In genomic region chr1:170146861-170147260, GRCh38 we compare ENCODE assay signal across 22 cellular contexts. TPM values are rescaled to one million over a fixed set of nuclear protein-coding genes. Genes with fewer than 3 reads are reported as not detected.
A peak's percentile ranks its signal among the peaks of the same experiment; 100 is the strongest.
DNase-seq lines count a peak whose midpoint lies in the region; ATAC-seq and TF ChIP-seq lines count a peak whose summit lies in the region.
"Had no signal": no experiment of that assay in that cellular context is flagged by ENCODE, and none has a peak within 500 bp of the region (broad histone marks: within the 10 kb centered on the region; RNA-seq: fewer than 3 reads in every experiment).

No MANE protein-coding gene starts in this region.

- no peak for TF ChIP-seq POLR2A in heart left ventricle (IDR thresholded peaks at IDR 0.05)

- H3K4me1 ChIP-seq in heart left ventricle, result peaks cover 0 to 24% (median 5%) of the 10 kb centered on the region in 12 donors
- H3K4me1 ChIP-seq in hepatocyte (ENCODE audit: insufficient read depth), result no peaks in the 10 kb centered on the region
- H3K4me1 ChIP-seq: esophagus muscularis mucosa, pancreas, uterus had no signal

- no peaks in the 10 kb centered on the region for H3K9me2 ChIP-seq in hepatocyte (replicated peaks; ENCODE audit: insufficient read depth)

- peak in 1 of 4 donors; percentile 27 for ATAC-seq in heart left ventricle
- no peak for ATAC-seq in left cardiac atrium
- ATAC-seq in stimulated activated naive CD8-positive, alpha-beta T cell treated with anti-CD3 and anti-CD28 coated beads, Interleukin-15, amount 100 ng/mL, for 72 hours, result peak; percentile 71

- H3K36me3 ChIP-seq in heart left ventricle (no peaks in the 10 kb centered on the region), hepatocyte (replicated peaks; ENCODE audit: insufficient read depth, low read depth) (no peaks in the 10 kb centered on the region)
- H3K36me3 ChIP-seq: esophagus muscularis mucosa, pancreas, uterus had no signal

- no peaks in the 10 kb centered on the region for H4K20me1 ChIP-seq in hepatocyte (ENCODE audit: insufficient read depth, poor library complexity, severe bottlenecking)

- no peak overlapping the region for H3K4me3 Mint-ChIP-seq in stimulated activated naive CD8-positive, alpha-beta T cell treated with anti-CD3 and anti-CD28 coated beads, Interleukin-15, amount 100 ng/mL, for 72 hours
- H3K4me3 Mint-ChIP-seq: activated T-cell treated with anti-CD3 and anti-CD28 coated beads, Interleukin-2, amount 50 U/mL, for 24 hours; central memory CD8-positive, alpha-beta T cell; HFFc6 had no signal

- TF ChIP-seq CTCF in heart left ventricle (IDR thresholded peaks at IDR 0.05), result no peak
- no peak for TF ChIP-seq CTCF in hepatocyte (IDR thresholded peaks at IDR 0.05; ENCODE audit: poor library complexity)

- H3K4me2 ChIP-seq in hepatocyte, result no peak overlapping the region

- H3K4me1 Mint-ChIP-seq in stimulated activated naive CD8-positive, alpha-beta T cell treated with anti-CD3 and anti-CD28 coated beads, Interleukin-15, amount 100 ng/mL, for 72 hours, result peaks cover 18% of the 10 kb centered on the region
- H3K4me1 Mint-ChIP-seq: central memory CD8-positive, alpha-beta T cell had no signal

- 16 to 23% (median 18%) methylated on average over 3 of the region's 3 CpGs for WGBS in heart left ventricle, 4 donors
- WGBS in hepatocyte (ENCODE audit: low lambda C conversion rate, missing lambda C conversion rate), result 31% methylated on average over 3 of the region's 3 CpGs

- DNase-seq in heart left ventricle, result no peak
- no peak for DNase-seq in left cardiac atrium
- peak; percentile 13 for DNase-seq in NCI-H69 (lab: John Stamatoyannopoulos, UW)
- DNase-seq in hepatocyte (ENCODE audit: low spot score), result no peak
- DNase-seq in stimulated activated naive CD8-positive, alpha-beta T cell treated with anti-CD3 and anti-CD28 coated beads, Interleukin-15, amount 100 ng/mL, for 72 hours, result no peak
- no peak for DNase-seq in hepatic stellate cell (ENCODE audit: low spot score)
- no peak for DNase-seq in NCI-H1105 treated with DMSO at 0.1 percent for 48 hours (lab: John Stamatoyannopoulos, UW)
- no peak for DNase-seq in hypothalamus (lab: John Stamatoyannopoulos, UW)
- DNase-seq: activated CD4-positive, alpha-beta T cell treated with anti-CD3 and anti-CD28 coated beads, Interleukin-2, amount 50 U/mL, for 1 hour; activated T-cell treated with anti-CD3 and anti-CD28 coated beads, Interleukin-2, amount 50 U/mL, for 24 hours; effector CD4-positive, alpha-beta T cell; HFFc6; NCI-H1436 treated with DMSO at 0.1 percent for 48 hours; NCI-H446; pancreas; stimulated activated CD4-positive, alpha-beta T cell treated with anti-CD3 and anti-CD28 coated beads, Interleukin-2, amount 100 ng/mL, for 48 hours; uterus had no signal

- H3K4me3 ChIP-seq in heart left ventricle (peak overlapping the region in 10 of 12 donors; percentile 7 to 49 (median 34)), hepatocyte (no peak overlapping the region)
- H3K4me3 ChIP-seq: esophagus muscularis mucosa, pancreas, uterus had no signal

- peaks cover 7% of the 10 kb centered on the region for H3K27me3 Mint-ChIP-seq in stimulated activated naive CD8-positive, alpha-beta T cell treated with anti-CD3 and anti-CD28 coated beads, Interleukin-15, amount 100 ng/mL, for 72 hours

- H2AFZ ChIP-seq in hepatocyte, result no peak overlapping the region

- H3K27ac ChIP-seq in heart left ventricle, result peak overlapping the region; percentile 56 to 97 (median 83)
- peak overlapping the region; percentile 29 for H3K27ac ChIP-seq in hepatocyte
- H3K27ac ChIP-seq: esophagus muscularis mucosa, pancreas, RWPE1, uterus had no signal

- peaks cover 4 to 16% of the 10 kb centered on the region in 2 donors for H3K9me3 Mint-ChIP-seq in stimulated activated naive CD8-positive, alpha-beta T cell treated with anti-CD3 and anti-CD28 coated beads, Interleukin-15, amount 100 ng/mL, for 72 hours
- H3K9me3 Mint-ChIP-seq: activated T-cell treated with anti-CD3 and anti-CD28 coated beads, Interleukin-2, amount 50 U/mL, for 24 hours; HFFc6 had no signal

- no peaks in the 10 kb centered on the region for H3K79me2 ChIP-seq in hepatocyte

- intact Hi-C loops in heart left ventricle (cut with DNase I), result loop anchor here in 6 of 10 donors (1.0 to 10.0 kb wide), 6 partner anchors 72 to 518 kb away; partner anchors contain the start of genes GORAB (in 4 of the 6), PRRX1 (in 2 of the 6) and KIFAP3 (in 1 of the 6)
- intact Hi-C loops in left cardiac atrium (cut with DNase I), result loop anchor here in 1 of 2 donors (5.0 kb wide), 1 partner anchor 70 kb away; no protein-coding TSS in a partner anchor

- H3K9me3 ChIP-seq in heart left ventricle, result peaks cover 0 to 17% (median 0%) of the 10 kb centered on the region in 12 donors
- no peaks in the 10 kb centered on the region for H3K9me3 ChIP-seq in hepatocyte (ENCODE audit: low read depth)
- H3K9me3 ChIP-seq: pancreas, uterus had no signal

- no peaks in the 10 kb centered on the region for H3K27me3 ChIP-seq in heart left ventricle
- H3K27me3 ChIP-seq in hepatocyte, result no peaks in the 10 kb centered on the region
- H3K27me3 ChIP-seq: esophagus muscularis mucosa, pancreas, uterus had no signal

- H3K27ac Mint-ChIP-seq in stimulated activated naive CD8-positive, alpha-beta T cell treated with anti-CD3 and anti-CD28 coated beads, Interleukin-15, amount 100 ng/mL, for 72 hours, result no peak overlapping the region
- H3K27ac Mint-ChIP-seq: activated T-cell treated with anti-CD3 and anti-CD28 coated beads, Interleukin-2, amount 50 U/mL, for 24 hours; HFFc6 had no signal

RNA-seq across cellular contexts. Expression of gene NTMT2, which starts 1.1 kb away (rescaled TPM):
- total RNA-seq in heart left ventricle, result 1 to 10 TPM in 8 of 9 donors, under 1 TPM in 1; 0.56 to 3.6 (median 2.0) TPM
- polyA plus RNA-seq in heart left ventricle, result 1 to 10 TPM in 1 of 2 donors, under 1 TPM in 1; 0.33 to 1.1 TPM
- total RNA-seq in left cardiac atrium, result 1 to 10 TPM in 1 of 2 donors, under 1 TPM in 1; 0.73 to 3.5 TPM
- total RNA-seq in hepatocyte, result not detected in 2 replicates
- not detected in 2 replicates for polyA plus RNA-seq in hepatocyte
- total RNA-seq: esophagus muscularis mucosa, glomerular endothelial cell, HFFc6, lower leg skin, pancreas, uterus had no signal
- polyA plus RNA-seq: pancreas had no signal
